Comparison of ENCODE assay signal across 2 cellular contexts in the genomic region with DNA sequence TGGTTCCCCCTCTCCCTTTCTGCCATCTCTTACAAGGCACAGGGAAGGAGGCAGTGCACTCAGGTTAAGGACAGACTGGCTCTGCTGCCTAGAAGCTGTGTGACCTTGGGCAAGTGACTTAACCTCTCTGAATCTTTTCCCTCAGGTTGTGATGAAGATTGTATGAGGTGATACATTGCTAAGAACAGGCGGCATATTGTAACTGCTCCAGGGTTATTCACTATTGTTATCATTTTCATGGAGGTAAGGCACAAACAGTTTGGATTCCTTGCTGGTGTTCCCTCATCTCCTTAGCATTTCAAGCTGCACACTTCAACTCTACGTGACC.
TF ChIP-seq lines count a peak whose summit lies in the region.

No MANE protein-coding gene starts in this region.

TF ChIP-seq in HEK293, 187 proteins besides CTCF, POLR2A, EP300 and RAD21:
- TF ChIP-seq ZNF768 (tag by site-specific recombination; IDR thresholded peaks at IDR 0.05) (0 out of 2 replicates have a peak, but pooled peaks have one; percentile 32), ZNF555 (tag by site-specific recombination; conservative IDR thresholded peaks at IDR 0.05) (no peak)

TF ChIP-seq in GM12878, 131 proteins besides CTCF, POLR2A, EP300 and RAD21:
- TF ChIP-seq BHLHE40 (IDR thresholded peaks at IDR 0.05; ENCODE audit: borderline replicate concordance in 1 of 2, low read depth in 2 of 2, low read length in 1 of 2), result no peak
- no peak for TF ChIP-seq NFYA (IDR thresholded peaks at IDR 0.05; ENCODE audit: borderline replicate concordance, low read depth, low read length)
- no peak for TF ChIP-seq BACH1 (IDR thresholded peaks at IDR 0.05; ENCODE audit: borderline replicate concordance)
- TF ChIP-seq SRF (IDR thresholded peaks at IDR 0.05; ENCODE audit: low read depth in 2 of 2, low read length in 2 of 2), result no peak
- TF ChIP-seq, protein P1, sequence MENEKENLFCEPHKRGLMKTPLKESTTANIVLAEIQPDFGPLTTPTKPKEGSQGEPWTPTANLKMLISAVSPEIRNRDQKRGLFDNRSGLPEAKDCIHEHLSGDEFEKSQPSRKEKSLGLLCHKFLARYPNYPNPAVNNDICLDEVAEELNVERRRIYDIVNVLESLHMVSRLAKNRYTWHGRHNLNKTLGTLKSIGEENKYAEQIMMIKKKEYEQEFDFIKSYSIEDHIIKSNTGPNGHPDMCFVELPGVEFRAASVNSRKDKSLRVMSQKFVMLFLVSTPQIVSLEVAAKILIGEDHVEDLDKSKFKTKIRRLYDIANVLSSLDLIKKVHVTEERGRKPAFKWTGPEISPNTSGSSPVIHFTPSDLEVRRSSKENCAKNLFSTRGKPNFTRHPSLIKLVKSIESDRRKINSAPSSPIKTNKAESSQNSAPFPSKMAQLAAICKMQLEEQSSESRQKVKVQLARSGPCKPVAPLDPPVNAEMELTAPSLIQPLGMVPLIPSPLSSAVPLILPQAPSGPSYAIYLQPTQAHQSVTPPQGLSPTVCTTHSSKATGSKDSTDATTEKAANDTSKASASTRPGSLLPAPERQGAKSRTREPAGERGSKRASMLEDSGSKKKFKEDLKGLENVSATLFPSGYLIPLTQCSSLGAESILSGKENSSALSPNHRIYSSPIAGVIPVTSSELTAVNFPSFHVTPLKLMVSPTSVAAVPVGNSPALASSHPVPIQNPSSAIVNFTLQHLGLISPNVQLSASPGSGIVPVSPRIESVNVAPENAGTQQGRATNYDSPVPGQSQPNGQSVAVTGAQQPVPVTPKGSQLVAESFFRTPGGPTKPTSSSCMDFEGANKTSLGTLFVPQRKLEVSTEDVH (IDR thresholded peaks at IDR 0.05; ENCODE audit: low read depth, partially characterized antibody), result no peak
- TF ChIP-seq IKZF2 (IDR thresholded peaks at IDR 0.05), result no peak
- TF ChIP-seq ZNF384 (IDR thresholded peaks at IDR 0.05; ENCODE audit: borderline replicate concordance, low read depth, low read length), result no peak
- TF ChIP-seq ZNF24 (IDR thresholded peaks at IDR 0.05), result no peak
- peak; percentile 81; the same call in 1 of the 2 replicates for TF ChIP-seq ZNF217 (IDR thresholded peaks at IDR 0.05)
- no peak for TF ChIP-seq KAT2A (conservative IDR thresholded peaks at IDR 0.05; ENCODE audit: control insufficient read depth, low read depth, low read length)
- TF ChIP-seq SP1 (IDR thresholded peaks at IDR 0.05; ENCODE audit: low read depth, low read length), result no peak
- peak; percentile 80 for TF ChIP-seq SMARCA5 (IDR thresholded peaks at IDR 0.05)
- no peak for TF ChIP-seq RELA (IDR thresholded peaks at IDR 0.05; ENCODE audit: borderline replicate concordance, partially characterized antibody)
